ENCODE assay signal across 17 cellular contexts in the genomic region with DNA sequence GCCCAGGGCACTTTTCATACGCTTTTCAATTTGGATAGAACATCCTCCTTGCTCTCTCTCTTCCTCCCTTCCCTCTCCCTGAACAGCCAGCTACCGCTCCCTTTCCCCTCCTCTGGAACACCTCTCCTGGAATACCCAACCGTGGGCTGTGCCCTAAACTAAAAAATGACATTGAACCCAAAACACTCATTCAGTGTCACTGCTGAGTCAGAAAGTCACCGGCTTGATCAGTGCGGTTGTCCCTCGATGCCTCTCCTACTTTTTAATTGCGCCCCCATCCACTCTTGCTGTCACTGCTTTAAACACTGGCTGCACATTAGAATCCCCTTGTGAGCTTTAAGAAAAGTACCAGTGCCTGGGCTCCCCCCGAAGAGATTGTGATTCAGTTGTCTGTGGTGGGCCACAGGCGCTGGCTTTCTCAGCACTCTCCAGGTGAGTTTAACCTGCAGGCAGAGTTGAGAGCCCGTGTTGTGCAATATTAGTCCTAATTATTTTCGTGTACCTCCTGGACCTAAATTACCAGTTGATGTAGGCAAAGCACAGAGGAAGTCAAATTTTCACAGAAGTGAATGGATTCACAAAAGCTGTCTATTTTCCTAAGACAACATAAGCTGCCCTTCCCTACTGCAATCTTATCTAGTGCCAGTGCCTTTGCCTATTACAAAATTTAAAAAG.
DNase-seq lines count a peak whose midpoint lies in the region; ATAC-seq, FAIRE-seq and TF ChIP-seq lines count a peak whose summit lies in the region.
"Had no signal": no experiment of that assay in that cellular context is flagged by ENCODE, and none has a peak within 500 bp of the region (broad histone marks: within the 10 kb centered on the region; RNA-seq: fewer than 3 reads in every experiment).

No MANE protein-coding gene starts in this region.

- no peaks in the 10 kb centered on the region for H3K27me3 Mint-ChIP-seq in activated naive CD4-positive, alpha-beta T cell treated with anti-CD3 and anti-CD28 coated beads, Interleukin-2, amount 50 U/mL, for 24 hours
- no peaks in the 10 kb centered on the region for H3K27me3 Mint-ChIP-seq in activated naive CD4-positive, alpha-beta T cell treated with anti-CD3 and anti-CD28 coated beads for 36 hours (ENCODE audit: low read depth)
- H3K27me3 Mint-ChIP-seq in HFFc6 (ENCODE audit: insufficient read depth) (peaks cover 4% of the 10 kb centered on the region; the same call in 1 of the 2 replicates), osteocyte (ENCODE audit: unreplicated experiment) (no peaks in the 10 kb centered on the region)
- H3K27me3 Mint-ChIP-seq in T-helper 2 cell treated with Interferon-gamma antibody and Interleukin-4, amounts not matched to agents 5 μg/mL and 100 μg/mL, for 36 hours (ENCODE audit: low read depth), result peaks cover 7% of the 10 kb centered on the region
- H3K27me3 Mint-ChIP-seq: B cell; CD4-positive, alpha-beta T cell had no signal

- no peak overlapping the region for H3K9ac ChIP-seq in H1 (replicated peaks in 1 of 4; ENCODE audit: extremely low read depth in 1 of 4, low read depth in 3 of 4, low read length in 3 of 4)

- no peak for DNase-seq in activated naive CD4-positive, alpha-beta T cell treated with anti-CD3 and anti-CD28 coated beads for 36 hours
- DNase-seq in HFFc6, result no peak
- no peak for DNase-seq in H1 (ENCODE audit: low read depth in 1 of 2, low spot score in 2 of 2)
- peak; percentile 36 for DNase-seq in osteocyte (ENCODE audit: extremely low spot score, unreplicated experiment)
- no peak for DNase-seq in activated CD4-positive, alpha-beta T cell treated with anti-CD3 and anti-CD28 coated beads, Interleukin-2, amount 50 U/mL, for 1 hour
- DNase-seq in T-helper 2 cell treated with Interferon-gamma antibody and Interleukin-4, amounts not matched to agents 5 μg/mL and 100 μg/mL, for 36 hours (ENCODE audit: low spot score), result no peak
- no peak for DNase-seq in left ventricle myocardium superior
- DNase-seq: C1 segment of cervical spinal cord; Calu3; CD4-positive, alpha-beta T cell; DMS 273 treated with DMSO at 0.1 percent for 48 hours; H7 had no signal

- no peaks in the 10 kb centered on the region for H3K79me2 ChIP-seq in H1 (ENCODE audit: control insufficient read depth in 1 of 2, insufficient read depth in 2 of 2, low read length in 2 of 2)

- no peak for FAIRE-seq in H1 (lab: Jason Lieb, UNC)
- FAIRE-seq: GM12878, GM18507, HTR-8/SVneo had no signal

- H3K4me3 ChIP-seq in H1 (ENCODE audit: extremely low read depth in 1 of 4, insufficient read depth in 2 of 4, low read depth in 3 of 4, low read length in 4 of 4), result no peak overlapping the region
- H3K4me3 ChIP-seq: GM12878 had no signal

- no peaks in the 10 kb centered on the region for H3K4me1 ChIP-seq in H1 (replicated peaks in 1 of 4; ENCODE audit: control insufficient read depth in 3 of 4, insufficient read depth in 4 of 4, low read length in 3 of 4)

- H3K9me3 ChIP-seq in H1 (ENCODE audit: insufficient read depth in 2 of 2, low read depth in 1 of 2, low read length in 1 of 2), result no peaks in the 10 kb centered on the region

- H2BK15ac ChIP-seq in H1 (ENCODE audit: low read length), result no peak overlapping the region

- no peak overlapping the region for H4K5ac ChIP-seq in H1 (ENCODE audit: insufficient read length, low read depth, low read length)

- H3K4me2 ChIP-seq in H1 (ENCODE audit: insufficient read depth in 1 of 2, low read depth in 2 of 2, low read length in 2 of 2), result no peak overlapping the region

- no peak overlapping the region for H3K27ac ChIP-seq in H1 (ENCODE audit: low read depth, low read length)

- WGBS in H1 (ENCODE audit: extremely low coverage in 1 of 2, insufficient coverage in 1 of 2, insufficient read length in 1 of 2, insufficient replicate concordance in 2 of 2, low coverage in 1 of 2, low lambda C conversion rate in 2 of 2, missing lambda C conversion rate in 1 of 2), 2 experiments, result 91% methylated on average over 11 of the region's 11 CpGs; no CpG with 5 or more reads in 1 of the 2 experiments

- H2AFZ ChIP-seq in H1 (ENCODE audit: low read length), result no peak overlapping the region

- CTCF ChIA-PET in activated naive CD4-positive, alpha-beta T cell treated with anti-CD3 and anti-CD28 coated beads for 36 hours (lab: Charles Lee), result no interaction called here
- CTCF ChIA-PET in H1 (lab: Charles Lee; ENCODE audit: partially characterized antibody), result no interaction called here

- POLR2A ChIA-PET in H1 (lab: Charles Lee; ENCODE audit: partially characterized antibody), result no interaction called here

- no peak overlapping the region for H3K56ac ChIP-seq in H1 (replicated peaks; ENCODE audit: insufficient read length, low read depth, low read length)

- H2BK12ac ChIP-seq in H1 (ENCODE audit: low read depth, low read length), result no peak overlapping the region

- no peak overlapping the region for H4K91ac ChIP-seq in H1 (replicated peaks; ENCODE audit: insufficient read length, low read length)

- no peak for TF ChIP-seq POLR2A in H1 (IDR thresholded peaks at IDR 0.05; ENCODE audit: control extremely low read depth in 1 of 2, low read depth in 2 of 2, low read length in 2 of 2)

- TF ChIP-seq EP300 in H1 (IDR thresholded peaks at IDR 0.05; ENCODE audit: borderline replicate concordance in 1 of 2, low read depth in 2 of 2, low read length in 2 of 2), result no peak

- H3K23me2 ChIP-seq in H1 (ENCODE audit: low read depth, low read length), result no peaks in the 10 kb centered on the region

- no peak overlapping the region for H2BK120ac ChIP-seq in H1 (replicated peaks; ENCODE audit: low read depth, low read length)

- no peak overlapping the region for H3K23ac ChIP-seq in H1 (ENCODE audit: insufficient read length)

- no peak overlapping the region for H2BK20ac ChIP-seq in H1 (ENCODE audit: low read length)

- TF ChIP-seq CTCF in HFFc6 (IDR thresholded peaks at IDR 0.05) (no peak), H1 (IDR thresholded peaks at IDR 0.05; ENCODE audit: control extremely low read depth in 1 of 3, insufficient read depth in 1 of 3, low read depth in 1 of 3, low read length in 3 of 3) (no peak), osteocyte (IDR thresholded peaks at IDR 0.05) (no peak)

- peak overlapping the region; percentile 1 for H3K27ac Mint-ChIP-seq in activated naive CD4-positive, alpha-beta T cell treated with anti-CD3 and anti-CD28 coated beads, Interleukin-2, amount 50 U/mL, for 24 hours
- H3K27ac Mint-ChIP-seq in activated naive CD4-positive, alpha-beta T cell treated with anti-CD3 and anti-CD28 coated beads for 36 hours, result no peak overlapping the region
- H3K27ac Mint-ChIP-seq in HFFc6 (0 out of 2 replicates have a peak overlapping the region, but pooled peaks have one; percentile 0), osteocyte (ENCODE audit: unreplicated experiment) (no peak overlapping the region)
- H3K27ac Mint-ChIP-seq in T-helper 2 cell treated with Interferon-gamma antibody and Interleukin-4, amounts not matched to agents 5 μg/mL and 100 μg/mL, for 36 hours, result no peak overlapping the region
- H3K27ac Mint-ChIP-seq: B cell; CD4-positive, alpha-beta T cell had no signal

- no peaks in the 10 kb centered on the region for H4K20me1 ChIP-seq in H1 (replicated peaks in 1 of 2; ENCODE audit: control insufficient read depth in 1 of 2, insufficient read depth in 2 of 2, low read length in 2 of 2)

- 0 out of 2 replicates have a peak overlapping the region, but pooled peaks have one; percentile 5 for H2AK5ac ChIP-seq in H1 (ENCODE audit: low read depth, low read length)

- no peak overlapping the region for H4K8ac ChIP-seq in H1 (ENCODE audit: extremely low read depth, insufficient read depth, low read length)

- no peak overlapping the region for H3K14ac ChIP-seq in H1 (ENCODE audit: insufficient read length)

- intact Hi-C loops in activated naive CD4-positive, alpha-beta T cell treated with anti-CD3 and anti-CD28 coated beads for 36 hours (cut with micrococcal nuclease), result no loop called here
- intact Hi-C loops in left ventricle myocardium superior (cut with micrococcal nuclease), result no loop called here

- no peak overlapping the region for H3K4me3 Mint-ChIP-seq in activated naive CD4-positive, alpha-beta T cell treated with anti-CD3 and anti-CD28 coated beads, Interleukin-2, amount 50 U/mL, for 24 hours
- H3K4me3 Mint-ChIP-seq in activated naive CD4-positive, alpha-beta T cell treated with anti-CD3 and anti-CD28 coated beads for 36 hours, result no peak overlapping the region
- H3K4me3 Mint-ChIP-seq in HFFc6 (no peak overlapping the region), osteocyte (ENCODE audit: unreplicated experiment) (no peak overlapping the region)
- no peak overlapping the region for H3K4me3 Mint-ChIP-seq in T-helper 2 cell treated with Interferon-gamma antibody and Interleukin-4, amounts not matched to agents 5 μg/mL and 100 μg/mL, for 36 hours
- H3K4me3 Mint-ChIP-seq: B cell; CD4-positive, alpha-beta T cell had no signal

- H2BK5ac ChIP-seq in H1 (ENCODE audit: low read depth, low read length), result no peak overlapping the region

- H3K36me3 Mint-ChIP-seq in activated naive CD4-positive, alpha-beta T cell treated with anti-CD3 and anti-CD28 coated beads, Interleukin-2, amount 50 U/mL, for 24 hours, result no peaks in the 10 kb centered on the region
- H3K36me3 Mint-ChIP-seq in activated naive CD4-positive, alpha-beta T cell treated with anti-CD3 and anti-CD28 coated beads for 36 hours (ENCODE audit: low read depth), result no peaks in the 10 kb centered on the region
- peaks cover 7% of the 10 kb centered on the region; the same call in 1 of the 2 replicates for H3K36me3 Mint-ChIP-seq in HFFc6 (ENCODE audit: low read depth)
- H3K36me3 Mint-ChIP-seq in osteocyte (ENCODE audit: unreplicated experiment), result no peaks in the 10 kb centered on the region
- no peaks in the 10 kb centered on the region for H3K36me3 Mint-ChIP-seq in T-helper 2 cell treated with Interferon-gamma antibody and Interleukin-4, amounts not matched to agents 5 μg/mL and 100 μg/mL, for 36 hours (ENCODE audit: low read depth)

- no peaks in the 10 kb centered on the region for H3K9me3 Mint-ChIP-seq in activated naive CD4-positive, alpha-beta T cell treated with anti-CD3 and anti-CD28 coated beads, Interleukin-2, amount 50 U/mL, for 24 hours
- no peaks in the 10 kb centered on the region for H3K9me3 Mint-ChIP-seq in activated naive CD4-positive, alpha-beta T cell treated with anti-CD3 and anti-CD28 coated beads for 36 hours
- H3K9me3 Mint-ChIP-seq in HFFc6 (no peaks in the 10 kb centered on the region), osteocyte (ENCODE audit: unreplicated experiment) (no peaks in the 10 kb centered on the region)
- H3K9me3 Mint-ChIP-seq in T-helper 2 cell treated with Interferon-gamma antibody and Interleukin-4, amounts not matched to agents 5 μg/mL and 100 μg/mL, for 36 hours, result no peaks in the 10 kb centered on the region
- H3K9me3 Mint-ChIP-seq: CD4-positive, alpha-beta T cell had no signal

- H3K79me1 ChIP-seq in H1 (ENCODE audit: low read depth, low read length), result no peaks in the 10 kb centered on the region

- no peak for TF ChIP-seq RAD21 in H1 (IDR thresholded peaks at IDR 0.05 in 1 of 2, conservative IDR thresholded peaks at IDR 0.05 in 1 of 2; ENCODE audit: low read depth in 2 of 2, low read length in 2 of 2)

- H3K27me3 ChIP-seq in H1 (replicated peaks in 1 of 4; ENCODE audit: control insufficient read depth in 3 of 4, extremely low read depth in 1 of 4, insufficient read depth in 3 of 4, low read length in 3 of 4), result no peaks in the 10 kb centered on the region

- ATAC-seq in left ventricle myocardium superior, result no peak
- ATAC-seq: GM12878 had no signal

- H3K36me3 ChIP-seq in H1 (ENCODE audit: control insufficient read depth in 2 of 4, insufficient read depth in 4 of 4, low read length in 3 of 4), result no peaks in the 10 kb centered on the region

- H3K18ac ChIP-seq in H1 (ENCODE audit: extremely low read depth, low read length), result no peak overlapping the region

- no peak overlapping the region for H3K4ac ChIP-seq in H1 (replicated peaks; ENCODE audit: insufficient read length, low read depth, low read length)

- H3K4me1 Mint-ChIP-seq in activated naive CD4-positive, alpha-beta T cell treated with anti-CD3 and anti-CD28 coated beads, Interleukin-2, amount 50 U/mL, for 24 hours, result no peaks in the 10 kb centered on the region
- no peaks in the 10 kb centered on the region for H3K4me1 Mint-ChIP-seq in activated naive CD4-positive, alpha-beta T cell treated with anti-CD3 and anti-CD28 coated beads for 36 hours (ENCODE audit: low read depth)
- no peaks in the 10 kb centered on the region for H3K4me1 Mint-ChIP-seq in HFFc6 (ENCODE audit: low read depth)
- H3K4me1 Mint-ChIP-seq in osteocyte (ENCODE audit: unreplicated experiment), result peaks cover 3% of the 10 kb centered on the region
- H3K4me1 Mint-ChIP-seq in T-helper 2 cell treated with Interferon-gamma antibody and Interleukin-4, amounts not matched to agents 5 μg/mL and 100 μg/mL, for 36 hours (ENCODE audit: low read depth), result peaks cover 1% of the 10 kb centered on the region

Comparison
In these comparisons a context has a peak if more than half of its experiments do, and no peak if none do; other contexts are left out.
1. H3K27ac Mint-ChIP-seq: peak in activated naive CD4-positive, alpha-beta T cell treated with anti-CD3 and anti-CD28 coated beads, Interleukin-2, amount 50 U/mL, for 24 hours (single experiment) and HFFc6 (single experiment); none in activated naive CD4-positive, alpha-beta T cell treated with anti-CD3 and anti-CD28 coated beads for 36 hours (single experiment), osteocyte (single experiment) and T-helper 2 cell treated with Interferon-gamma antibody and Interleukin-4, amounts not matched to agents 5 μg/mL and 100 μg/mL, for 36 hours (single experiment).